Comparison of ENCODE assay signal across 11 cellular contexts in genomic region chr13:90576067-90576466, GRCh38.
"Had no signal": no experiment of that assay in that cellular context is flagged by ENCODE, and none has a peak within 500 bp of the region (broad histone marks: within the 10 kb centered on the region; RNA-seq: fewer than 3 reads in every experiment).

No MANE protein-coding gene starts in this region.

- H3K27ac ChIP-seq: GM23248 had no signal

- FAIRE-seq: H1, H54 had no signal

- H3K4me1 Mint-ChIP-seq: GM23338, H9 had no signal

- H3K27ac Mint-ChIP-seq: GM23338, H9, HFFc6 had no signal

- H3K4me1 ChIP-seq: HAP-1 had no signal

- H3K4me3 Mint-ChIP-seq: GM23338, H9, HFFc6 had no signal

- H2AFZ ChIP-seq: GM23248, GM23338 had no signal

- H3K9ac ChIP-seq: GM23248 had no signal

- H3K9me3 ChIP-seq: HAP-1 had no signal

- H3K9me3 Mint-ChIP-seq: H9, HFFc6 had no signal

- DNase-seq: GM23248, GOT3, H7, H9, HCEC 1CT, HFFc6 had no signal

- H3K4me3 ChIP-seq: GM23248, GM23338, HAP-1 had no signal

- H3K36me3 ChIP-seq: HAP-1 had no signal

- H3K4me2 ChIP-seq: GM23338 had no signal

- ATAC-seq: GM23338, HCT116 had no signal
